13 cellular contexts compared by ENCODE assay signal in the genomic region with DNA sequence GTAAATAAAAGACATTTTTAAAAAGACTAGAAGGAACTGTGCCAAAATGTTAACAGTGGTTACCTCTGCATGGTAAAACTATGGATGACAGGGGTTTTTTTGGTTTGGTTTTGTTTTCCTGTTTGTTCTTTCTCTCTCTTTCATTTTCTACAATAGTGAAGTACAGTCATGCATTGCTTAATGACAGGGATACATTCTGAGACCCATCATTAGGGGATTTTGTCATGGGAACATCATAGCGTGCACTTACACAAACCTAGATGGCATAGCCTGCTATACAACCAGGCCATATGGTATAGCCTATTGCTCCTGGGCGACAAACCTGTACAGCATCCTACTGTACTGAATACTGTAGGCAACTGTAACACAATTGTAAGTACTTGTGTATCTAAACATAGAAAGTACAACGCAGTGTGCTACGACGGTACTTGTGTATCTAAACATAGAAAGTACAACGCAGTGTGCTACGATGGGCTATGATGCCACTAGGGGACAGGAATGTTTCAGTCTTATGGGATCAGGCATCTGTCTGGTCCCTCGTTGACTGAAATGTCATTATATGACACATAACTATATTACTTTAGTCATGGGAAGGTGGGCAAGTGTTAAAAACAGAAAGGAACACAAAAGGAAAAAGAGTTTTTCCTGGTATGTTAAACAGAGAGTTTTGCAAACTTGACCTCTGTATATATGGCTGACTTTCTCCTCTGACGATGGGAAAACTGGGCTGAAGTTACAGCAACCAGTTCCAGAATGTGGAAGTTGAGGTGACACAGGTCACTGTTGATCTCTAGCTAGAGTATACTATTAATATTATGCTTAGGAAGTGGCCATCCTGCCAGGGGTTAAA. TPM values are rescaled to one million over a fixed set of nuclear protein-coding genes. Genes with fewer than 3 reads are reported as not detected.
DNase-seq lines count a peak whose midpoint lies in the region; ATAC-seq, FAIRE-seq and TF ChIP-seq lines count a peak whose summit lies in the region.
"Had no signal": no experiment of that assay in that cellular context is flagged by ENCODE, and none has a peak within 500 bp of the region (broad histone marks: within the 10 kb centered on the region; RNA-seq: fewer than 3 reads in every experiment).

No MANE protein-coding gene starts in this region.

- H3K27ac Mint-ChIP-seq in activated naive CD8-positive, alpha-beta T cell treated with anti-CD3 and anti-CD28 coated beads, Interleukin-2, amount 10 ng/mL, durations not matched to agents 7 days and 5 days, result no peak overlapping the region

- POLR2A ChIA-PET in A549 (lab: Yijun Ruan, JAX), result no interaction called here
- POLR2A ChIA-PET in activated naive CD8-positive, alpha-beta T cell treated with anti-CD3 and anti-CD28 coated beads, Interleukin-2, amount 10 ng/mL, durations not matched to agents 7 days and 5 days (lab: Charles Lee), result interaction anchor here (1.4 kb wide), 1 partner anchor 13 kb away, joined by 4 read pairs; no protein-coding TSS in a partner anchor

- H3K9me3 ChIP-seq in A549, result no peaks in the 10 kb centered on the region

- H3K4me2 ChIP-seq in A549, result no peak overlapping the region

- peaks cover 17% of the 10 kb centered on the region for H3K4me1 Mint-ChIP-seq in activated naive CD8-positive, alpha-beta T cell treated with anti-CD3 and anti-CD28 coated beads, Interleukin-2, amount 10 ng/mL, durations not matched to agents 7 days and 5 days

- no peaks in the 10 kb centered on the region for H3K4me1 ChIP-seq in A549
- H3K4me1 ChIP-seq: parathyroid adenoma had no signal

- H3K36me3 Mint-ChIP-seq in activated naive CD8-positive, alpha-beta T cell treated with anti-CD3 and anti-CD28 coated beads, Interleukin-2, amount 10 ng/mL, durations not matched to agents 7 days and 5 days, result peaks cover 7% of the 10 kb centered on the region
- H3K36me3 Mint-ChIP-seq: CD14-positive monocyte had no signal

- TF ChIP-seq EP300 in A549 (IDR thresholded peaks at IDR 0.05), result no peak

- peak; percentile 49 for FAIRE-seq in A549 (lab: Jason Lieb, UNC)

- no peak overlapping the region for H3K27ac ChIP-seq in A549
- H3K27ac ChIP-seq: parathyroid adenoma had no signal

- DNase-seq in A549 (ENCODE audit: low read depth in 1 of 2, low spot score in 1 of 2) (no peak), NOMO-1 treated with dmso at 0.1 percent for 144 hours (lab: John Stamatoyannopoulos, UW; ENCODE audit: unreplicated experiment) (no peak), NCI-H82 (lab: John Stamatoyannopoulos, UW) (no peak)
- no peak for DNase-seq in activated naive CD8-positive, alpha-beta T cell treated with anti-CD3 and anti-CD28 coated beads, Interleukin-2, amount 10 ng/mL, durations not matched to agents 7 days and 5 days
- DNase-seq in NK-92 treated with Interleukin-12 subunit alpha and Interleukin-12 subunit beta, amount 100 ng/mL, for 24 hours (lab: John Stamatoyannopoulos, UW), result no peak
- DNase-seq in stimulated activated CD4-positive, alpha-beta T cell treated with anti-CD3 and anti-CD28 coated beads, Interleukin-1b, Interleukin-23, amount 100 ng/mL, for 48 hours, result no peak
- DNase-seq: activated CD8-positive, alpha-beta memory T cell treated with anti-CD3 and anti-CD28 coated beads, Interleukin-2, amount 50 U/mL, for 4 hours; effector CD4-positive, alpha-beta T cell; NCI-H1105 had no signal

- TF ChIP-seq POLR2A in A549 (IDR thresholded peaks at IDR 0.05; ENCODE audit: low read length), result no peak

- H3K9me3 Mint-ChIP-seq in activated naive CD8-positive, alpha-beta T cell treated with anti-CD3 and anti-CD28 coated beads, Interleukin-2, amount 10 ng/mL, durations not matched to agents 7 days and 5 days, result peaks cover 6% of the 10 kb centered on the region
- H3K9me3 Mint-ChIP-seq: CD14-positive monocyte had no signal

- H3K4me3 ChIP-seq in A549, result no peak overlapping the region

- CTCF ChIA-PET in A549 (lab: Yijun Ruan, JAX), result no interaction called here

- WGBS in A549 (ENCODE audit: missing lambda C conversion rate), result 68% methylated on average over 9 of the region's 9 CpGs

- ATAC-seq in A549 (no peak), GM18907 (IDR thresholded peaks at IDR 0.05; ENCODE audit: unreplicated experiment) (peak; percentile 67), HG03159 (IDR thresholded peaks at IDR 0.05; ENCODE audit: unreplicated experiment) (peak; percentile 49)
- peak; percentile 49 for ATAC-seq in activated naive CD8-positive, alpha-beta T cell treated with anti-CD3 and anti-CD28 coated beads, Interleukin-2, amount 10 ng/mL, durations not matched to agents 7 days and 5 days (ENCODE audit: low read depth)

- no peak for TF ChIP-seq CTCF in A549 (IDR thresholded peaks at IDR 0.05)

- H3K27me3 Mint-ChIP-seq in activated naive CD8-positive, alpha-beta T cell treated with anti-CD3 and anti-CD28 coated beads, Interleukin-2, amount 10 ng/mL, durations not matched to agents 7 days and 5 days, result no peaks in the 10 kb centered on the region

- TF ChIP-seq RAD21 in A549 (conservative IDR thresholded peaks at IDR 0.05 in 1 of 2, IDR thresholded peaks at IDR 0.05 in 1 of 2), result no peak

- peak overlapping the region; percentile 23 for H3K4me3 Mint-ChIP-seq in activated naive CD8-positive, alpha-beta T cell treated with anti-CD3 and anti-CD28 coated beads, Interleukin-2, amount 10 ng/mL, durations not matched to agents 7 days and 5 days
- H3K4me3 Mint-ChIP-seq: CD14-positive monocyte had no signal

TF ChIP-seq in A549, 52 proteins besides CTCF, POLR2A, EP300 and RAD21:
- TF ChIP-seq RCOR1 (IDR thresholded peaks at IDR 0.05; ENCODE audit: low read depth, low read length), result no peak
- no peak for TF ChIP-seq RFX5 (IDR thresholded peaks at IDR 0.05)
- no peak for TF ChIP-seq NR3C1 (IDR thresholded peaks at IDR 0.05)
- TF ChIP-seq TFCP2L1 (CRISPR knock-in tag; IDR thresholded peaks at IDR 0.05), result no peak
- TF ChIP-seq, protein P1, sequence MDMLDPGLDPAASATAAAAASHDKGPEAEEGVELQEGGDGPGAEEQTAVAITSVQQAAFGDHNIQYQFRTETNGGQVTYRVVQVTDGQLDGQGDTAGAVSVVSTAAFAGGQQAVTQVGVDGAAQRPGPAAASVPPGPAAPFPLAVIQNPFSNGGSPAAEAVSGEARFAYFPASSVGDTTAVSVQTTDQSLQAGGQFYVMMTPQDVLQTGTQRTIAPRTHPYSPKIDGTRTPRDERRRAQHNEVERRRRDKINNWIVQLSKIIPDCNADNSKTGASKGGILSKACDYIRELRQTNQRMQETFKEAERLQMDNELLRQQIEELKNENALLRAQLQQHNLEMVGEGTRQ (IDR thresholded peaks at IDR 0.05), result no peak
- no peak for TF ChIP-seq HEYL (CRISPR knock-in tag; IDR thresholded peaks at IDR 0.05)
- no peak for TF ChIP-seq GATA3 (IDR thresholded peaks at IDR 0.05; ENCODE audit: borderline replicate concordance)
- TF ChIP-seq ZFP36 (IDR thresholded peaks at IDR 0.05; ENCODE audit: borderline replicate concordance, partially characterized antibody), result no peak
- TF ChIP-seq ZNF302 (CRISPR knock-in tag; IDR thresholded peaks at IDR 0.05), result no peak
- TF ChIP-seq NFE2L2 (conservative IDR thresholded peaks at IDR 0.05; ENCODE audit: low read length), result no peak
- TF ChIP-seq HOXA7 (CRISPR knock-in tag; IDR thresholded peaks at IDR 0.05), result no peak
- TF ChIP-seq HOXB13 (CRISPR knock-in tag; IDR thresholded peaks at IDR 0.05; ENCODE audit: low read depth), result no peak
- TF ChIP-seq, protein P2, sequence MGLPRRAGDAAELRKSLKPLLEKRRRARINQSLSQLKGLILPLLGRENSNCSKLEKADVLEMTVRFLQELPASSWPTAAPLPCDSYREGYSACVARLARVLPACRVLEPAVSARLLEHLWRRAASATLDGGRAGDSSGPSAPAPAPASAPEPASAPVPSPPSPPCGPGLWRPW (IDR thresholded peaks at IDR 0.05), result no peak
- TF ChIP-seq, protein P3, sequence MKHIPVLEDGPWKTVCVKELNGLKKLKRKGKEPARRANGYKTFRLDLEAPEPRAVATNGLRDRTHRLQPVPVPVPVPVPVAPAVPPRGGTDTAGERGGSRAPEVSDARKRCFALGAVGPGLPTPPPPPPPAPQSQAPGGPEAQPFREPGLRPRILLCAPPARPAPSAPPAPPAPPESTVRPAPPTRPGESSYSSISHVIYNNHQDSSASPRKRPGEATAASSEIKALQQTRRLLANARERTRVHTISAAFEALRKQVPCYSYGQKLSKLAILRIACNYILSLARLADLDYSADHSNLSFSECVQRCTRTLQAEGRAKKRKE (CRISPR knock-in tag; IDR thresholded peaks at IDR 0.05; ENCODE audit: low read depth), result no peak
- no peak for TF ChIP-seq HDAC2 (IDR thresholded peaks at IDR 0.05)
- TF ChIP-seq ZSCAN20 (CRISPR knock-in tag; IDR thresholded peaks at IDR 0.05), result no peak

RNA-seq across cellular contexts. Expression of a gene that starts 7.4 kb away (rescaled TPM):
- 7.7 and 9.7 TPM in 2 replicates for polyA plus RNA-seq in A549 (2011; rRNA removed)
- 4.1 and 5.3 TPM in 2 replicates for polyA plus RNA-seq in A549 (2012; cell fraction: cytosol; rRNA removed)
- 7.5 and 9.8 TPM in 2 replicates for polyA plus RNA-seq in A549 (2012; cell fraction: nucleus; rRNA removed)
- 13.1 to 17.5 TPM (median 15.2 TPM) in 3 replicates for polyA plus RNA-seq in A549 (2017; fragmentation: RNase III; extraction: RNeasy Plus Mini Kit Qiagen cat#74134 plus additional on column Dnase treatment)
- polyA minus RNA-seq in A549 (2011; rRNA and poly(A)+ RNA removed), result 16.7 and 17.4 TPM in 2 replicates
- 10 to 100 TPM; 28.3 to 29.0 TPM for total RNA-seq in activated naive CD8-positive, alpha-beta T cell treated with anti-CD3 and anti-CD28 coated beads, Interleukin-2, amount 10 ng/mL, durations not matched to agents 7 days and 5 days

Comparison
In these comparisons a context has a peak if more than half of its experiments do, and no peak if none do; other contexts are left out.
1. ATAC-seq: peak in GM18907 (single experiment), HG03159 (single experiment) and activated naive CD8-positive, alpha-beta T cell treated with anti-CD3 and anti-CD28 coated beads, Interleukin-2, amount 10 ng/mL, durations not matched to agents 7 days and 5 days (single experiment); none in A549 (0 of 2).